8 cellular contexts compared by ENCODE assay signal in the genomic region with DNA sequence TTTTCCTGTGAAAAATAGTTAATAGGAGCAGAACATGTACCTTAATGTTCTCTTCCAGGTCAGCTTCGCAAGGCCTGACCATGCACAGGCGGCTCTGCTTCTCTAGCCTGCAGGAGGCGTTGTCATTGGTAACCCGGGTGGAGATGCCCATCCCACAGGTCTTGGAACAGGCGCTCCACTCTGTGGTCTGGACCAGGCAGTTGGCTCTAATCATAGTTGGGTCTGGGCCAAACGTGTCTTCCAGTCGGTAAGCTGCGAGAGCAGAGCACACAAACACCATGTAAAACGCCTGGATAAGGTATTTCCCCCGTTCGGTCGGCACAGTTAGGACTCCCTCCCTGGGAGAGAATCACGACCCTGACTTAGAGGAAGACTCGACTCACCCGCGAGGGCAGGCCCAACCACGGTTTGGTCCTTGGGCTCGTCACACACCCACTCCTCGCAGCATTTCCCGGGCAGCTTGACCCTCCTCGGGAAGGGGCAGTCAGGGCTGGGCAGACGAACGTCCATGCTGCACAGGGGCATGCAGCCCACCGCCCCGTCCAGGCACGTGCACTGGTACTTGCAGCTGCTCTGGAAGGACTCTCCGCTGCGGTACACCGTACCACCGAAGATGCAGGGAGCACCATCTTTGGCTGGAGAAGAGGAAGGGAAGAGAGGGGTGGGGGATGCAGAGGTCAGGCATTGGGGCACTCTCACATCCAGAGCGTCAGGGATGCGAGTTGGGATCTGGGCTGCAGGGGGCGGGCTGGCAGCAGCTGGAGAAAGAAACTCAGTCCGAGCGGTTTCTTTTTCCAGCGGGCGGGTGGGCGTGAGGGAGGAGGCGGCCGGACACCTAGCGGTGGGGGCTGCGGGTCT. TPM values are rescaled to one million over a fixed set of nuclear protein-coding genes. Genes with fewer than 3 reads are reported as not detected.
DNase-seq lines count a peak whose midpoint lies in the region; ATAC-seq, FAIRE-seq and TF ChIP-seq lines count a peak whose summit lies in the region.

No MANE protein-coding gene starts in this region.

- H3K4me1 ChIP-seq in endothelial cell of umbilical vein (ENCODE audit: control insufficient read depth, extremely low read depth, insufficient read depth, low read length): peaks cover 35% of the 10 kb centered on the region

- TF ChIP-seq CTCF in endothelial cell of umbilical vein (IDR thresholded peaks at IDR 0.05; ENCODE audit: extremely low read depth in 1 of 2, insufficient read depth in 1 of 2, low read depth in 1 of 2, low read length in 2 of 2): peak; percentile 5 to 37

- H3K27me3 ChIP-seq in endothelial cell of umbilical vein (ENCODE audit: control insufficient read depth in 2 of 2, insufficient read depth in 2 of 2, low read length in 2 of 2): no peaks in the 10 kb centered on the region

- H2AFZ ChIP-seq in endothelial cell of umbilical vein (ENCODE audit: low read depth, low read length): no peak overlapping the region

- intact Hi-C loops in activated CD4-positive, alpha-beta T cell treated with anti-CD3 and anti-CD28 coated beads for 36 hours (cut with DNase I, micrococcal nuclease): no loop called here
- intact Hi-C loops in endothelial cell of umbilical vein (cut with micrococcal nuclease): no loop called here

- peak overlapping the region; percentile 98 for H3K9ac ChIP-seq in endothelial cell of umbilical vein (replicated peaks; ENCODE audit: extremely low read depth, insufficient read depth, low read length)

- TSS peak; percentile 40 for BruUV-seq in endothelial cell of umbilical vein (replicated peaks; lab: Mats Ljungman, UMichigan)

- TF ChIP-seq POLR2A in endothelial cell of umbilical vein (IDR thresholded peaks at IDR 0.05; ENCODE audit: low read depth, low read length): peak; percentile 94

- no peaks in the 10 kb centered on the region for H3K36me3 Mint-ChIP-seq in activated CD4-positive, alpha-beta T cell treated with anti-CD3 and anti-CD28 coated beads for 36 hours (ENCODE audit: low read depth)

- peaks cover 33% of the 10 kb centered on the region for H3K79me2 ChIP-seq in endothelial cell of umbilical vein (ENCODE audit: control insufficient read depth, insufficient read depth, low read length)

- CTCF ChIA-PET in activated CD4-positive, alpha-beta T cell treated with anti-CD3 and anti-CD28 coated beads for 36 hours (lab: Charles Lee): interaction anchor here (0.6 to 0.7 kb wide), 3 partner anchors 21 to 430 kb away, joined by 3 to 4 read pairs (median 3); no protein-coding TSS in a partner anchor
- CTCF ChIA-PET in endothelial cell of umbilical vein (lab: Charles Lee): interaction anchor here (0.7 to 7.2 kb wide), 11 partner anchors 11 to 348 kb away, joined by 3 to 74 read pairs (median 7); no protein-coding TSS in a partner anchor

- no peaks in the 10 kb centered on the region for H3K9me1 ChIP-seq in endothelial cell of umbilical vein (replicated peaks; ENCODE audit: control insufficient read depth, extremely low read depth, insufficient read depth, low read length)

- FAIRE-seq in endothelial cell of umbilical vein (lab: Jason Lieb, UNC): no peak

- H4K20me1 ChIP-seq in endothelial cell of umbilical vein (replicated peaks; ENCODE audit: control insufficient read depth, extremely low read depth, insufficient read depth, low read length): no peaks in the 10 kb centered on the region

- H3K9me3 Mint-ChIP-seq in activated CD4-positive, alpha-beta T cell treated with anti-CD3 and anti-CD28 coated beads for 36 hours (ENCODE audit: low read depth): no peaks in the 10 kb centered on the region

- H3K36me3 ChIP-seq in endothelial cell of umbilical vein (ENCODE audit: control insufficient read depth in 2 of 2, extremely low read depth in 1 of 2, insufficient read depth in 2 of 2, low read length in 2 of 2): peaks cover 10 to 11% of the 10 kb centered on the region in 2 experiments

- peak; percentile 47 for ATAC-seq in activated CD4-positive, alpha-beta T cell treated with anti-CD3 and anti-CD28 coated beads for 36 hours

- peak; percentile 55 for DNase-seq in activated CD4-positive, alpha-beta T cell treated with anti-CD3 and anti-CD28 coated beads for 36 hours
- DNase-seq in activated CD4-positive, alpha-beta T cell treated with anti-CD3 and anti-CD28 coated beads for 1 hour: no peak
- peak; percentile 97 for DNase-seq in LHCN-M2 (ENCODE audit: low read depth)
- DNase-seq in T1000 (lab: John Stamatoyannopoulos, UW): peak; percentile 69
- DNase-seq in endothelial cell of umbilical vein (ENCODE audit: low read depth, low spot score): peak; percentile 55
- peak; percentile 78 for DNase-seq in medulla oblongata (ENCODE audit: extremely low spot score)
- peak in 48 of 49 donors; percentile 9 to 78 (median 58) for DNase-seq in substantia nigra (lab: John Stamatoyannopoulos, UW)
- no peak for DNase-seq in GM19238 (ENCODE audit: insufficient read length, low spot score)

- peaks cover 59% of the 10 kb centered on the region for H3K27me3 Mint-ChIP-seq in activated CD4-positive, alpha-beta T cell treated with anti-CD3 and anti-CD28 coated beads for 36 hours

- no peak overlapping the region for H3K27ac Mint-ChIP-seq in activated CD4-positive, alpha-beta T cell treated with anti-CD3 and anti-CD28 coated beads for 36 hours

- peak overlapping the region; percentile 59 for H3K4me2 ChIP-seq in endothelial cell of umbilical vein (ENCODE audit: insufficient read depth, low read length)

- no peaks in the 10 kb centered on the region for H3K9me3 ChIP-seq in endothelial cell of umbilical vein (replicated peaks; ENCODE audit: control insufficient read depth, insufficient read depth, low read length)

- H3K4me3 ChIP-seq in endothelial cell of umbilical vein (replicated peaks in 1 of 3; ENCODE audit: insufficient read depth in 1 of 3, low read depth in 1 of 3, low read length in 3 of 3): peak overlapping the region; percentile 10 to 93 (median 88)

- dilution Hi-C loops in endothelial cell of umbilical vein (cut with MboI; ENCODE audit: extremely low pct_ligation_motif_present, low sequenced_read_pairs): no loop called here

- POLR2A ChIA-PET in activated CD4-positive, alpha-beta T cell treated with anti-CD3 and anti-CD28 coated beads for 36 hours (lab: Charles Lee): no interaction called here
- POLR2A ChIA-PET in endothelial cell of umbilical vein (lab: Charles Lee): interaction anchor here (1.2 to 7.3 kb wide), 9 partner anchors 31 to 321 kb away, joined by 3 to 200 read pairs (median 20); no protein-coding TSS in a partner anchor

- peak overlapping the region; percentile 69 for H3K27ac ChIP-seq in endothelial cell of umbilical vein (ENCODE audit: insufficient read depth, low read depth, low read length)
- peak overlapping the region; percentile 59 for H3K27ac ChIP-seq in substantia nigra (ENCODE audit: low read depth, low read length, poor library complexity, severe bottlenecking)

- peak overlapping the region; percentile 67 for H3K4me3 Mint-ChIP-seq in activated CD4-positive, alpha-beta T cell treated with anti-CD3 and anti-CD28 coated beads for 36 hours

- H3K4me1 Mint-ChIP-seq in activated CD4-positive, alpha-beta T cell treated with anti-CD3 and anti-CD28 coated beads for 36 hours: peaks cover 9% of the 10 kb centered on the region

TF ChIP-seq in endothelial cell of umbilical vein, 7 proteins besides CTCF, POLR2A, EP300 and RAD21:
- TF ChIP-seq POLR2AphosphoS5 (IDR thresholded peaks at IDR 0.05; ENCODE audit: insufficient read depth, low read depth, low read length) (peak; percentile 85), JUN (IDR thresholded peaks at IDR 0.05; ENCODE audit: borderline replicate concordance, insufficient read depth, insufficient read length, low read depth) (no peak), FOS (IDR thresholded peaks at IDR 0.05; ENCODE audit: borderline replicate concordance, insufficient read depth, low read length) (no peak), MYC (IDR thresholded peaks at IDR 0.05; ENCODE audit: low read depth, low read length) (peak; percentile 82), GATA2 (IDR thresholded peaks at IDR 0.05; ENCODE audit: insufficient read depth, insufficient read length, low read depth, low read length) (no peak), EZH2 (IDR thresholded peaks at IDR 0.05; ENCODE audit: borderline replicate concordance, low read depth, low read length, severe bottlenecking) (no peak)
- TF ChIP-seq, protein P1, sequence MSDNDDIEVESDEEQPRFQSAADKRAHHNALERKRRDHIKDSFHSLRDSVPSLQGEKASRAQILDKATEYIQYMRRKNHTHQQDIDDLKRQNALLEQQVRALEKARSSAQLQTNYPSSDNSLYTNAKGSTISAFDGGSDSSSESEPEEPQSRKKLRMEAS (IDR thresholded peaks at IDR 0.05; ENCODE audit: insufficient read depth, insufficient read length): peak; percentile 11

RNA-seq across cellular contexts. Expression of a gene that starts 1.0 kb away (rescaled TPM):
- total RNA-seq in activated CD4-positive, alpha-beta T cell treated with anti-CD3 and anti-CD28 coated beads for 36 hours: not detected
- total RNA-seq in LHCN-M2 (2014; rRNA removed): 46.6 and 51.8 TPM in 2 replicates
- 261 TPM for polyA plus RNA-seq in LHCN-M2 (2012)
- total RNA-seq in endothelial cell of umbilical vein: 2,488 and 2,886 TPM in 2 replicates
- 1,646 and 1,926 TPM in 2 replicates for polyA plus RNA-seq in endothelial cell of umbilical vein
- polyA plus RNA-seq in endothelial cell of umbilical vein (2011; cell fraction: cytosol; rRNA removed): 2,191 and 2,482 TPM in 2 replicates
- polyA plus RNA-seq in endothelial cell of umbilical vein (2011; cell fraction: nucleus; rRNA removed): 2,136 and 2,278 TPM in 2 replicates
- 2,295 and 2,601 TPM in 2 replicates for polyA plus RNA-seq in endothelial cell of umbilical vein (2012)
- polyA minus RNA-seq in endothelial cell of umbilical vein: 1,101 and 1,172 TPM in 2 replicates
- polyA minus RNA-seq in endothelial cell of umbilical vein (2011; cell fraction: cytosol; rRNA and poly(A)+ RNA removed): 1.2 TPM
- 637 and 812 TPM in 2 replicates for polyA minus RNA-seq in endothelial cell of umbilical vein (2011; cell fraction: nucleus; rRNA and poly(A)+ RNA removed)

Comparison
In these comparisons a context has a peak if more than half of its experiments do, and no peak if none do; other contexts are left out.
1. DNase-seq: peak in activated CD4-positive, alpha-beta T cell treated with anti-CD3 and anti-CD28 coated beads for 36 hours (single experiment), LHCN-M2 (single experiment), T1000 (single experiment), endothelial cell of umbilical vein (single experiment), medulla oblongata (single experiment) and substantia nigra (48 of 49); none in activated CD4-positive, alpha-beta T cell treated with anti-CD3 and anti-CD28 coated beads for 1 hour (single experiment) and GM19238 (single experiment).
2. RNA of a gene that starts 1.0 kb away (total RNA-seq): 2,488 to 2,886 TPM in endothelial cell of umbilical vein and 46.6 to 51.8 TPM in LHCN-M2; not detected in activated CD4-positive, alpha-beta T cell treated with anti-CD3 and anti-CD28 coated beads for 36 hours; every median in the first group is over 10 times any median in the second.